Comparison of ENCODE assay signal across 9 cellular contexts in the genomic region with DNA sequence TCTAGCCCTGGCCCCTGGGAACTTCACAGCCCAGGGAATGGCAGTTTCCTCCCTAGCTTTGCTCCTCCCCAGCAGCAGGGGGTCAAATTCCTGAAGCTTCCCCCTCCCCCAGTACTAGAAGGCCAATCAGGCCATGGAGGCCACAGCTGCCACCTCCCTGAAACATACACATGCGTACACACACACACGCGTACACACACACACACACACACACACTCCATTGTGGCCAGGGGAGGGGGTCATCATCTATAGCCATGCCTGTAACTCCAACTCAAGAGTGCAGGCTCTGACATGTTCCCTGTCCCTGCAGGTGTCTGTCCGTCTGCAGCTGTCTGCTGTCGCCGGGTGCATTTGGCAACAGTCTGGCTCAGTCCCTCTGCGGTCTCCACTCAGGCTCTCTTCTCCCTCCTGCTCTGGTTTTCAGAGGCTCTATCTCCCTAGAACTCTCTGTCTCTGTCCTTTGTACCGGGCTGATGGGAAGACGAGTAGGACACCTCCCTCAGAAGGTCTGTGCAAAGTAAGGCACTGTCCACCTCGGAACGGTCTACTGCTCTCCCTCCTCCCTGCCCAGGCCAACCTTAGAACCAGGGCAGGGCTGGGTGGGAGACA. TPM values are rescaled to one million over a fixed set of nuclear protein-coding genes. Genes with fewer than 3 reads are reported as not detected.
A peak's percentile ranks its signal among the peaks of the same experiment; 100 is the strongest.
DNase-seq lines count a peak whose midpoint lies in the region; ATAC-seq and TF ChIP-seq lines count a peak whose summit lies in the region.
"Had no signal": no experiment of that assay in that cellular context is flagged by ENCODE, and none has a peak within 500 bp of the region (broad histone marks: within the 10 kb centered on the region; RNA-seq: fewer than 3 reads in every experiment).

No MANE protein-coding gene starts in this region.

- H3K23ac ChIP-seq in mesenchymal stem cell (ENCODE audit: low read length in 2 of 2): peak overlapping the region in 1 of 2 experiments; percentile 43

- no peaks in the 10 kb centered on the region for H3K9me3 ChIP-seq in WERI-Rb-1 (ENCODE audit: severe bottlenecking)
- H3K9me3 ChIP-seq in mesenchymal stem cell (ENCODE audit: control insufficient read depth, low read length): no peaks in the 10 kb centered on the region

- H3K27me3 ChIP-seq in WERI-Rb-1 (ENCODE audit: insufficient read depth, low read depth, severe bottlenecking) (no peaks in the 10 kb centered on the region), mesenchymal stem cell (ENCODE audit: control insufficient read depth in 1 of 2, insufficient read depth in 1 of 2, low read length in 2 of 2) (peaks cover 69 to 71% of the 10 kb centered on the region in 2 experiments)

- H4K8ac ChIP-seq in mesenchymal stem cell (ENCODE audit: low read length): no peak overlapping the region

- no peak overlapping the region for H3K14ac ChIP-seq in mesenchymal stem cell (ENCODE audit: low read length in 2 of 2)

- H3K36me3 ChIP-seq in WERI-Rb-1 (peaks cover under 1% of the 10 kb centered on the region; the same call in 1 of the 2 replicates), mesenchymal stem cell (ENCODE audit: control insufficient read depth in 1 of 2, insufficient read depth in 2 of 2, low read depth in 1 of 2, low read length in 2 of 2) (no peaks in the 10 kb centered on the region)

- H2BK15ac ChIP-seq in mesenchymal stem cell (ENCODE audit: low read depth, poor library complexity, severe bottlenecking): no peak overlapping the region

- DNase-seq in DMS53 treated with DMSO at 0.1 percent for 48 hours (lab: John Stamatoyannopoulos, UW; ENCODE audit: unreplicated experiment): peak; percentile 55
- peak; percentile 84 for DNase-seq in NCI-H1105 treated with DMSO at 0.1 percent for 48 hours (lab: John Stamatoyannopoulos, UW)
- peak; percentile 88 for DNase-seq in WERI-Rb-1
- DNase-seq in mesenchymal stem cell: peak; percentile 9
- DNase-seq in SIG-M5 treated with dmso at 0.1 percent for 504 hours (lab: John Stamatoyannopoulos, UW; ENCODE audit: unreplicated experiment): no peak
- DNase-seq in T1000 (lab: John Stamatoyannopoulos, UW): no peak

- no peak overlapping the region for H3K4me2 ChIP-seq in mesenchymal stem cell (ENCODE audit: low read length, poor library complexity, severe bottlenecking)

- H2BK120ac ChIP-seq in mesenchymal stem cell (ENCODE audit: low read depth, low read length): no peak overlapping the region

- ATAC-seq in HG03457 (IDR thresholded peaks at IDR 0.05; ENCODE audit: unreplicated experiment) (no peak), GM19397 (IDR thresholded peaks at IDR 0.05; ENCODE audit: unreplicated experiment) (no peak)
- ATAC-seq: activated CD4-positive, CD25-positive, alpha-beta regulatory T cell treated with anti-CD3 and anti-CD28 coated beads, Interleukin-2, amount 50 U/mL, for 24 hours had no signal

- TF ChIP-seq CTCF in WERI-Rb-1 (IDR thresholded peaks at IDR 0.05; ENCODE audit: low read depth, low read length): no peak

- no peak overlapping the region for H3K4ac ChIP-seq in mesenchymal stem cell (ENCODE audit: low read depth in 1 of 2, low read length in 2 of 2)

- no peak overlapping the region for H2AFZ ChIP-seq in mesenchymal stem cell (ENCODE audit: low read depth, low read length)

- H2BK5ac ChIP-seq in mesenchymal stem cell (ENCODE audit: low read depth, low read length, poor library complexity, severe bottlenecking): no peak overlapping the region

- no peak overlapping the region for H2AK5ac ChIP-seq in mesenchymal stem cell (ENCODE audit: low read length, severe bottlenecking)

- H3K4me1 ChIP-seq in mesenchymal stem cell (ENCODE audit: control insufficient read depth, insufficient read depth, low read depth, low read length): peaks cover 20% of the 10 kb centered on the region

- no peak overlapping the region for H2BK12ac ChIP-seq in mesenchymal stem cell (ENCODE audit: low read length in 2 of 2)

- no peak overlapping the region for H3K18ac ChIP-seq in mesenchymal stem cell (ENCODE audit: low read depth in 1 of 2, low read length in 2 of 2)

- no peak overlapping the region for H3K9ac ChIP-seq in mesenchymal stem cell (ENCODE audit: low read length)

- no peak overlapping the region for H4K91ac ChIP-seq in mesenchymal stem cell (ENCODE audit: low read length)

- peak overlapping the region; percentile 71 for H3K27ac ChIP-seq in WERI-Rb-1
- H3K27ac ChIP-seq in mesenchymal stem cell (ENCODE audit: low read length, poor library complexity, severe bottlenecking): no peak overlapping the region

- H3K79me1 ChIP-seq in mesenchymal stem cell (replicated peaks; ENCODE audit: low read length, poor library complexity, severe bottlenecking): no peaks in the 10 kb centered on the region

- H3K4me3 ChIP-seq in WERI-Rb-1 (ENCODE audit: low read depth, low read length) (peak overlapping the region; percentile 88), mesenchymal stem cell (ENCODE audit: insufficient read depth in 1 of 2, low read depth in 1 of 2, low read length in 2 of 2) (no peak overlapping the region)

- WGBS in mesenchymal stem cell: 33% methylated on average over 11 of the region's 11 CpGs

RNA-seq across cellular contexts. Expression of gene LRFN2, which starts 1.4 kb away (rescaled TPM):
- polyA plus RNA-seq in mesenchymal stem cell (2013, experiment 1 of 2): 0.03 TPM
- polyA plus RNA-seq in mesenchymal stem cell (2013, experiment 2 of 2): 0.01 TPM

Comparison
In these comparisons a context has a peak if more than half of its experiments do, and no peak if none do; other contexts are left out.
1. DNase-seq: peak in DMS53 treated with DMSO at 0.1 percent for 48 hours (single experiment), NCI-H1105 treated with DMSO at 0.1 percent for 48 hours (single experiment), WERI-Rb-1 (single experiment) and mesenchymal stem cell (single experiment); none in SIG-M5 treated with dmso at 0.1 percent for 504 hours (single experiment) and T1000 (single experiment).